In the genomic region with DNA sequence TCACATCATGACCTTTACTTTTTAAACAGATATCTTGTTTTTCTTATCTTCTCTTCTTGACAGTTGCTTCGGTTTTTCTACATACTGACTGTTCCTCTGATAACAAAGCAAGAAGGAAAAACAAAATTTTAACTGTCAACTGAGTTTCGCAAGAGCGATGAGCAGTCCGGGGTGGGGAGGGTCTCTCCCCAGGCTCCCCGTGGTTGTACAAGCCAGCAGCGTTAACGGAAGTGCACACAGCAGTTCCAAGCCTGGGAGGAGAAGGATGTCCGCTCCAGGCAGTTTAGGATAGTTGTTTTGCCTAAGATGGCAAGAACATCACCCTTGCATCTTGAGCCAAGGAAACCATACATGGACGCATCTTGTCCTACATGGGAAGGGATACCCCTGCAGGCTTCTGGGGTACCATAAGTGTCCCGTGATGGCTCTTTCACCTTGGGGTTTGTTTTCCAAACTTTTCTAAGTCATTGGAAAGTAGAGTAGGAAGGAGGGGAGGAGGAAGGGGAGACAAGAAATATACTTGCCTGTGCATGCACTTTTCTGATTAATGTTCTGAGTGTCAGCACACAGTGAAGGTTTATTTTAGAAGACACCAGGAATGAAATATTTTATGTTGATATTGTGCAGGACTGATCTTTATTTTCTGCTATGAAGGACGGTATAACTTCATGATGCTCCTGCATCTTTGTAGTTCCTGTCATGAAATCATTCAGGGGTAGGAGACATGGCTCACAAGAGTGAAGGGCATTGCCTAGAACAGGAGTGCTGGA, we compare ENCODE assay signal across 27 cellular contexts. TPM values are rescaled to one million over a fixed set of nuclear protein-coding genes. Genes with fewer than 3 reads are reported as not detected.
A peak's percentile ranks its signal among the peaks of the same experiment; 100 is the strongest.
DNase-seq lines count a peak whose midpoint lies in the region; ATAC-seq and TF ChIP-seq lines count a peak whose summit lies in the region.
"Had no signal": no experiment of that assay in that cellular context is flagged by ENCODE, and none has a peak within 500 bp of the region (broad histone marks: within the 10 kb centered on the region; RNA-seq: fewer than 3 reads in every experiment).

No MANE protein-coding gene starts in this region.

- H3K79me2 ChIP-seq in OCI-LY7 (ENCODE audit: insufficient read depth, low read depth, low read length): no peaks in the 10 kb centered on the region

- peaks cover 0 to 33% (median 8%) of the 10 kb centered on the region in 5 donors for H3K27me3 Mint-ChIP-seq in naive thymus-derived CD4-positive, alpha-beta T cell
- H3K27me3 Mint-ChIP-seq in stimulated activated naive B cell treated with anti-CD40 and anti-IgM and Interleukin-4, amounts not matched to agents 10 μg/mL and 1 μg/mL and 100 μg/mL, for 72 hours: peaks cover 9 to 27% of the 10 kb centered on the region in 2 donors

- H3K27ac ChIP-seq in right atrium auricular region (no peak overlapping the region), OCI-LY7 (ENCODE audit: low read depth, low read length, poor library complexity, severe bottlenecking) (no peak overlapping the region)
- H3K27ac ChIP-seq in naive thymus-derived CD4-positive, alpha-beta T cell (ENCODE audit: low read depth, low read length): no peak overlapping the region
- H3K27ac ChIP-seq: A549, BLaER1, upper lobe of left lung, WERI-Rb-1 had no signal

- POLR2A ChIA-PET in naive thymus-derived CD4-positive, alpha-beta T cell (lab: Charles Lee): no interaction called here
- POLR2A ChIA-PET in OCI-LY7 (lab: Charles Lee): no interaction called here

- no peaks in the 10 kb centered on the region for H3K9me3 ChIP-seq in right atrium auricular region
- H3K9me3 ChIP-seq in naive thymus-derived CD4-positive, alpha-beta T cell (ENCODE audit: control insufficient read depth in 2 of 3, low read length in 3 of 3): no peaks in the 10 kb centered on the region
- no peaks in the 10 kb centered on the region for H3K9me3 ChIP-seq in OCI-LY7 (ENCODE audit: low read length)
- H3K9me3 ChIP-seq: A549, BLaER1, HAP-1, upper lobe of left lung had no signal

- H3K36me3 ChIP-seq in right atrium auricular region: no peaks in the 10 kb centered on the region
- H3K36me3 ChIP-seq in naive thymus-derived CD4-positive, alpha-beta T cell (ENCODE audit: control insufficient read depth in 2 of 3, insufficient read depth in 3 of 3, low read length in 3 of 3): no peaks in the 10 kb centered on the region
- H3K36me3 ChIP-seq in OCI-LY7 (ENCODE audit: insufficient read depth, low read length): no peaks in the 10 kb centered on the region
- H3K36me3 ChIP-seq: BLaER1, HAP-1, upper lobe of left lung, WERI-Rb-1 had no signal

- TF ChIP-seq CTCF in right atrium auricular region (IDR thresholded peaks at IDR 0.05) (no peak), choroid plexus epithelial cell (conservative IDR thresholded peaks at IDR 0.05; ENCODE audit: low read depth, low read length) (no peak), OCI-LY7 (conservative IDR thresholded peaks at IDR 0.05; ENCODE audit: low read length) (no peak)

- H3K36me3 Mint-ChIP-seq in naive thymus-derived CD4-positive, alpha-beta T cell: no peaks in the 10 kb centered on the region
- no peaks in the 10 kb centered on the region for H3K36me3 Mint-ChIP-seq in stimulated activated naive B cell treated with anti-CD40 and anti-IgM and Interleukin-4, amounts not matched to agents 10 μg/mL and 1 μg/mL and 100 μg/mL, for 72 hours
- H3K36me3 Mint-ChIP-seq: natural killer cell had no signal

- no peak overlapping the region for H3K4me2 ChIP-seq in OCI-LY7 (ENCODE audit: low read length)
- H3K4me2 ChIP-seq: A549, BLaER1, smooth muscle cell had no signal

- ATAC-seq in Right ventricle myocardium inferior (peak; percentile 76), GM18873 (IDR thresholded peaks at IDR 0.05; ENCODE audit: low FRiP score, unreplicated experiment) (no peak), GM21723 (IDR thresholded peaks at IDR 0.05; ENCODE audit: unreplicated experiment) (no peak)
- ATAC-seq in naive thymus-derived CD4-positive, alpha-beta T cell: peak; percentile 65
- ATAC-seq in stimulated activated naive B cell treated with anti-CD40 and anti-IgM and Interleukin-4, amounts not matched to agents 10 μg/mL and 1 μg/mL and 100 μg/mL, for 72 hours (replicated peaks): no peak
- ATAC-seq: A549; activated naive CD8-positive, alpha-beta T cell treated with anti-CD3 and anti-CD28 coated beads, Interleukin-2, amount 50 U/mL, for 24 hours; stimulated activated naive CD8-positive, alpha-beta T cell treated with anti-CD3 and anti-CD28 coated beads, Interleukin-15, amount 100 ng/mL, for 72 hours had no signal

- intact Hi-C loops in Right ventricle myocardium inferior (cut with DNase I) (no loop called here), OCI-LY7 (cut with micrococcal nuclease; ENCODE audit: unreplicated experiment) (no loop called here)
- intact Hi-C loops in naive thymus-derived CD4-positive, alpha-beta T cell (cut with micrococcal nuclease): no loop called here

- no peak overlapping the region for H2AFZ ChIP-seq in OCI-LY7 (ENCODE audit: low read length)

- CTCF ChIA-PET in naive thymus-derived CD4-positive, alpha-beta T cell (lab: Charles Lee): no interaction called here
- CTCF ChIA-PET in OCI-LY7 (lab: Charles Lee; ENCODE audit: unreplicated experiment): no interaction called here

- no peak overlapping the region for H3K4me3 Mint-ChIP-seq in naive thymus-derived CD4-positive, alpha-beta T cell
- no peak overlapping the region for H3K4me3 Mint-ChIP-seq in stimulated activated naive B cell treated with anti-CD40 and anti-IgM and Interleukin-4, amounts not matched to agents 10 μg/mL and 1 μg/mL and 100 μg/mL, for 72 hours
- H3K4me3 Mint-ChIP-seq: activated naive CD8-positive, alpha-beta T cell treated with anti-CD3 and anti-CD28 coated beads, Interleukin-2, amount 50 U/mL, for 24 hours; natural killer cell; stimulated activated naive CD8-positive, alpha-beta T cell treated with anti-CD3 and anti-CD28 coated beads, Interleukin-15, amount 100 ng/mL, for 72 hours; T-helper 1 cell treated with Interleukin-12 subunit alpha and Interleukin-12 subunit beta and Interleukin-4 antibody, amounts not matched to agents 30 μg/mL and 1 μg/mL, for 36 hours had no signal

- no peaks in the 10 kb centered on the region for H3K27me3 ChIP-seq in right atrium auricular region
- no peaks in the 10 kb centered on the region for H3K27me3 ChIP-seq in naive thymus-derived CD4-positive, alpha-beta T cell (ENCODE audit: control insufficient read depth in 2 of 2, insufficient read depth in 2 of 2, low read length in 2 of 2)
- H3K27me3 ChIP-seq: upper lobe of left lung had no signal

- H3K9me2 ChIP-seq in OCI-LY7 (ENCODE audit: insufficient read depth, low read length): no peaks in the 10 kb centered on the region

- H3K4me1 Mint-ChIP-seq in naive thymus-derived CD4-positive, alpha-beta T cell: peaks cover 0 to 2% (median 0%) of the 10 kb centered on the region in 7 donors
- H3K4me1 Mint-ChIP-seq in stimulated activated naive B cell treated with anti-CD40 and anti-IgM and Interleukin-4, amounts not matched to agents 10 μg/mL and 1 μg/mL and 100 μg/mL, for 72 hours: peaks cover 0 to 2% of the 10 kb centered on the region in 2 donors
- H3K4me1 Mint-ChIP-seq: activated naive CD8-positive, alpha-beta T cell treated with anti-CD3 and anti-CD28 coated beads, Interleukin-2, amount 50 U/mL, for 24 hours; natural killer cell; stimulated activated naive CD8-positive, alpha-beta T cell treated with anti-CD3 and anti-CD28 coated beads, Interleukin-15, amount 100 ng/mL, for 72 hours had no signal

- H4K20me1 ChIP-seq in OCI-LY7 (ENCODE audit: insufficient read depth, low read length): no peaks in the 10 kb centered on the region
- H4K20me1 ChIP-seq: BLaER1 had no signal

- DNase-seq in Right ventricle myocardium inferior (ENCODE audit: missing footprints): no peak
- DNase-seq in right atrium auricular region (ENCODE audit: low spot score): no peak
- DNase-seq in choroid plexus epithelial cell (ENCODE audit: low read depth): peak; percentile 37
- DNase-seq in naive thymus-derived CD4-positive, alpha-beta T cell: no peak
- DNase-seq in stimulated activated naive B cell treated with anti-CD40 and anti-IgM and Interleukin-4, amounts not matched to agents 10 μg/mL and 1 μg/mL and 100 μg/mL, for 72 hours: no peak
- DNase-seq in OCI-LY7 (ENCODE audit: low spot score): no peak
- DNase-seq: activated CD8-positive, alpha-beta memory T cell treated with anti-CD3 and anti-CD28 coated beads, Interleukin-2, amount 50 U/mL, for 4 hours; activated naive CD8-positive, alpha-beta T cell treated with anti-CD3 and anti-CD28 coated beads, Interleukin-2, amount 50 U/mL, for 24 hours; foreskin fibroblast; islet precursor cell; mesenchymal stem cell; natural killer cell; NCI-H1105; NCI-H510A treated with DMSO at 0.1 percent for 48 hours; SHP77; stimulated activated CD4-positive, alpha-beta T cell treated with anti-CD3 and anti-CD28 coated beads, Interleukin-4, amount 100 ng/mL, for 1 hour; stimulated activated naive CD8-positive, alpha-beta T cell treated with anti-CD3 and anti-CD28 coated beads, Interleukin-15, amount 100 ng/mL, for 72 hours; upper lobe of left lung; WERI-Rb-1 had no signal

- BruUV-seq in OCI-LY7 (replicated peaks; lab: Mats Ljungman, UMichigan): no TSS peak

- H3K9me3 Mint-ChIP-seq in naive thymus-derived CD4-positive, alpha-beta T cell: peaks cover 0 to 3% (median 0%) of the 10 kb centered on the region in 11 donors
- peaks cover 0 to 2% of the 10 kb centered on the region in 2 donors for H3K9me3 Mint-ChIP-seq in stimulated activated naive B cell treated with anti-CD40 and anti-IgM and Interleukin-4, amounts not matched to agents 10 μg/mL and 1 μg/mL and 100 μg/mL, for 72 hours
- H3K9me3 Mint-ChIP-seq: activated naive CD8-positive, alpha-beta T cell treated with anti-CD3 and anti-CD28 coated beads, Interleukin-2, amount 50 U/mL, for 24 hours; activated T-helper 2 cell treated with anti-CD3 and anti-CD28 coated beads, Interferon-gamma antibody, Interleukin-2, Interleukin-4, amounts not matched to agents 10 μg/mL and 5 μg/mL and 100 μg/mL, durations not matched to agents 14 hours and 24 hours and 36 hours; natural killer cell; stimulated activated naive CD8-positive, alpha-beta T cell treated with anti-CD3 and anti-CD28 coated beads, Interleukin-15, amount 100 ng/mL, for 72 hours; T-helper 1 cell treated with Interleukin-12 subunit alpha and Interleukin-12 subunit beta and Interleukin-4 antibody, amounts not matched to agents 30 μg/mL and 1 μg/mL, for 36 hours had no signal

- H3K27ac Mint-ChIP-seq in naive thymus-derived CD4-positive, alpha-beta T cell: no peak overlapping the region
- H3K27ac Mint-ChIP-seq in stimulated activated naive B cell treated with anti-CD40 and anti-IgM and Interleukin-4, amounts not matched to agents 10 μg/mL and 1 μg/mL and 100 μg/mL, for 72 hours: no peak overlapping the region
- H3K27ac Mint-ChIP-seq: activated naive CD8-positive, alpha-beta T cell treated with anti-CD3 and anti-CD28 coated beads, Interleukin-2, amount 50 U/mL, for 24 hours; activated T-helper 2 cell treated with anti-CD3 and anti-CD28 coated beads, Interferon-gamma antibody, Interleukin-2, Interleukin-4, amounts not matched to agents 10 μg/mL and 5 μg/mL and 100 μg/mL, durations not matched to agents 14 hours and 24 hours and 36 hours; natural killer cell; stimulated activated naive CD8-positive, alpha-beta T cell treated with anti-CD3 and anti-CD28 coated beads, Interleukin-15, amount 100 ng/mL, for 72 hours; T-helper 1 cell treated with Interleukin-12 subunit alpha and Interleukin-12 subunit beta and Interleukin-4 antibody, amounts not matched to agents 30 μg/mL and 1 μg/mL, for 36 hours had no signal

- H3K4me1 ChIP-seq in right atrium auricular region (no peaks in the 10 kb centered on the region), OCI-LY7 (ENCODE audit: insufficient read depth, low read length, poor library complexity, severe bottlenecking) (no peaks in the 10 kb centered on the region)
- H3K4me1 ChIP-seq in naive thymus-derived CD4-positive, alpha-beta T cell (ENCODE audit: control insufficient read depth in 2 of 2, insufficient read depth in 2 of 2, low read length in 2 of 2): no peaks in the 10 kb centered on the region
- H3K4me1 ChIP-seq: A549, HAP-1, upper lobe of left lung had no signal

- H3K4me3 ChIP-seq in right atrium auricular region (no peak overlapping the region), choroid plexus epithelial cell (ENCODE audit: low read depth, low read length) (peak overlapping the region; percentile 15), OCI-LY7 (ENCODE audit: low read depth, low read length, poor library complexity, severe bottlenecking) (no peak overlapping the region)
- no peak overlapping the region for H3K4me3 ChIP-seq in naive thymus-derived CD4-positive, alpha-beta T cell (ENCODE audit: low read length)
- H3K4me3 ChIP-seq: A549, BLaER1, HAP-1, smooth muscle cell, upper lobe of left lung had no signal

RNA-seq across cellular contexts. Expression of a gene that starts 20.8 kb away (rescaled TPM):
- total RNA-seq in Right ventricle myocardium inferior (1.4 TPM), right atrium auricular region (1 to 10 TPM; 1.4 to 3.7 TPM), OCI-LY7 (2022) (not detected in 2 replicates)
- total RNA-seq in naive thymus-derived CD4-positive, alpha-beta T cell: 1 to 10 TPM in 1 of 5 experiments, under 1 TPM in 1, not detected in 3; 0.58 to 1.0 TPM
- not detected for polyA plus RNA-seq in naive thymus-derived CD4-positive, alpha-beta T cell
- not detected in 2 replicates for total RNA-seq in OCI-LY7 (2014; rRNA removed; shearing (Covaris generic))
- total RNA-seq: activated T-helper 2 cell treated with anti-CD3 and anti-CD28 coated beads, Interferon-gamma antibody, Interleukin-2, Interleukin-4, amounts not matched to agents 10 μg/mL and 5 μg/mL and 100 μg/mL, durations not matched to agents 14 hours and 24 hours and 36 hours had no signal

Comparison
In these comparisons a context has a peak if more than half of its experiments do, and no peak if none do; other contexts are left out.
1. ATAC-seq: peak in Right ventricle myocardium inferior (single experiment) and naive thymus-derived CD4-positive, alpha-beta T cell (single experiment); none in stimulated activated naive B cell treated with anti-CD40 and anti-IgM and Interleukin-4, amounts not matched to agents 10 μg/mL and 1 μg/mL and 100 μg/mL, for 72 hours (0 of 2), GM18873 (single experiment) and GM21723 (single experiment).